1 cellular context compared by ENCODE assay signal in genomic region chr1:109634292-109634691, GRCh38.
TF ChIP-seq lines count a peak whose summit lies in the region.

No MANE protein-coding gene starts in this region.

TF ChIP-seq in WTC11, 78 proteins besides CTCF, POLR2A, EP300 and RAD21 (continued from another document):
- no peak for TF ChIP-seq USF1 (CRISPR knock-in tag; IDR thresholded peaks at IDR 0.05)
- TF ChIP-seq, protein P1, sequence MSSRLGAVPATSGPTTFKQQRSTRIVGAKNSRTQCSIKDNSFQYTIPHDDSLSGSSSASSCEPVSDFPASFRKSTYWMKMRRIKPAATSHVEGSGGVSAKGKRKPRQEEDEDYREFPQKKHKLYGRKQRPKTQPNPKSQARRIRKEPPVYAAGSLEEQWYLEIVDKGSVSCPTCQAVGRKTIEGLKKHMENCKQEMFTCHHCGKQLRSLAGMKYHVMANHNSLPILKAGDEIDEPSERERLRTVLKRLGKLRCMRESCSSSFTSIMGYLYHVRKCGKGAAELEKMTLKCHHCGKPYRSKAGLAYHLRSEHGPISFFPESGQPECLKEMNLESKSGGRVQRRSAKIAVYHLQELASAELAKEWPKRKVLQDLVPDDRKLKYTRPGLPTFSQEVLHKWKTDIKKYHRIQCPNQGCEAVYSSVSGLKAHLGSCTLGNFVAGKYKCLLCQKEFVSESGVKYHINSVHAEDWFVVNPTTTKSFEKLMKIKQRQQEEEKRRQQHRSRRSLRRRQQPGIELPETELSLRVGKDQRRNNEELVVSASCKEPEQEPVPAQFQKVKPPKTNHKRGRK (CRISPR knock-in tag; IDR thresholded peaks at IDR 0.05; ENCODE audit: borderline replicate concordance): no peak
- TF ChIP-seq JUN (CRISPR knock-in tag; IDR thresholded peaks at IDR 0.05): no peak
